Comparison of ENCODE assay signal across 8 cellular contexts in the genomic region with DNA sequence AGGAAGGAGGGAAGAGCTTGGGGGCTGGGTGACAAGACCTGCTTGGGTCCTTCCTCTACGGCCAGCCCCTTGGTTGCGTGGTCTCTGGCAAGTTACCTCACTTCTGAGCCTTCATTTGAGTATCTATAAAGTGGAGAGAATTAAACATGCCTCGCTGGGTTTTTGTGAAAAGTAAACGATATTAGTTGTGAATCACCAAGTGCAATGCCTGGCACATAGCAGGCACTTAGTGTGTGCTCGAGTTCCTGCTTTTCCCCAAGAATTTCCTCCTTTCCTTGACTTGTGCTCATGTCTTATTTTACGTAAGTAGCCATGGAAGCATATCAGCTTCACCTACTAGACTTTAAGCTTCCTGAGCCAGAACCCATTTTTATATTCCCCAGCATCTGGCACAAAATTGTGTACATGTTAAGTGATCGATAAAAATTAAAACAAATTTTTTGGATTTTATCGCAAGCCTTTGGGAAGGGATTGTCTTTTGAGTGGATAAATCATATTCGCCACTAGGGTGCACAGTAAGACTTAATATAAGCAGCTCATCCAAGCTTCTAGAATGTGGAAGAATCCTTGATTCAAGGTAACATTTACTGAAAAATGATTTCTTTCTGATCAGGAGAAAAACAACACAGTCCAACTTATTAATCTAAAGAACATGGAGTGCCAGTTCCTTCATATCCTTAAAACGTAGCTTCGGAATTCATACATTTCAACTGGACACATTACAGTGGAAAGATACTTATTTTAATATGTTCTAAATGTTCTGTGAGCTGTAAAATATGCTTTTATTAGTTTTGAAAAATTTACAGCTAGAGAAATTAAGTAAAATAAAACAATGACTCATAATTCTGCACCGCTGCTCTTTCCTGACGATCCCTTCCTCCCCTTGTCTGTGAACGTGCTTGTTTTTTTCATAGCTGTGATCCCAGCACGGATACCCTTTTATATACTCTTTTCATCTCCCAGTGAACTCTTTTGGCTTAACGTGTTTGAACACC. TPM values are rescaled to one million over a fixed set of nuclear protein-coding genes. Genes with fewer than 3 reads are reported as not detected.
A peak's percentile ranks its signal among the peaks of the same experiment; 100 is the strongest.
DNase-seq lines count a peak whose midpoint lies in the region; ATAC-seq and TF ChIP-seq lines count a peak whose summit lies in the region.

No MANE protein-coding gene starts in this region.

- H3K9me3 ChIP-seq in OCI-LY7 (ENCODE audit: low read length), result no peaks in the 10 kb centered on the region

- H4K20me1 ChIP-seq in OCI-LY7 (ENCODE audit: insufficient read depth, low read length), result 0 out of 2 replicates have a peak, but pooled peaks cover 9% of the 10 kb centered on the region

- H3K79me2 ChIP-seq in OCI-LY7 (ENCODE audit: insufficient read depth, low read depth, low read length), result no peaks in the 10 kb centered on the region

- H2AFZ ChIP-seq in OCI-LY7 (ENCODE audit: low read length), result no peak overlapping the region

- H3K9me2 ChIP-seq in OCI-LY7 (ENCODE audit: insufficient read depth, low read length), result no peaks in the 10 kb centered on the region

- H3K4me3 ChIP-seq in OCI-LY7 (ENCODE audit: low read depth, low read length, poor library complexity, severe bottlenecking) (no peak overlapping the region), epithelial cell of proximal tubule (ENCODE audit: low read depth, low read length) (no peak overlapping the region)

- H3K27ac ChIP-seq in OCI-LY7 (ENCODE audit: low read depth, low read length, poor library complexity, severe bottlenecking), result no peak overlapping the region

- H3K4me1 ChIP-seq in OCI-LY7 (ENCODE audit: insufficient read depth, low read length, poor library complexity, severe bottlenecking), result no peaks in the 10 kb centered on the region

- DNase-seq in NCI-H510A treated with DMSO at 0.1 percent for 48 hours (lab: John Stamatoyannopoulos, UW), result peak; percentile 71
- no peak for DNase-seq in NCI-H510A (lab: John Stamatoyannopoulos, UW)
- peak; percentile 19 for DNase-seq in OCI-LY7 (ENCODE audit: low spot score)
- no peak for DNase-seq in epithelial cell of proximal tubule (ENCODE audit: low read depth)
- peak; percentile 56 for DNase-seq in putamen (ENCODE audit: low spot score)

- no peak for ATAC-seq in HG03520 (IDR thresholded peaks at IDR 0.05; ENCODE audit: unreplicated experiment)
- ATAC-seq in GM18873 (IDR thresholded peaks at IDR 0.05; ENCODE audit: low FRiP score, unreplicated experiment), result no peak
- no peak for ATAC-seq in HG02885 (IDR thresholded peaks at IDR 0.05; ENCODE audit: poor library complexity, unreplicated experiment)

- no peak overlapping the region for H3K4me2 ChIP-seq in OCI-LY7 (ENCODE audit: low read length)

- no peaks in the 10 kb centered on the region for H3K36me3 ChIP-seq in OCI-LY7 (ENCODE audit: insufficient read depth, low read length)

- CTCF ChIA-PET in OCI-LY7 (lab: Charles Lee; ENCODE audit: unreplicated experiment), result interaction anchor here (0.9 to 1.2 kb wide), 2 partner anchors 261 to 277 kb away, joined by 3 read pairs; no protein-coding TSS in a partner anchor

- peak; percentile 73 for TF ChIP-seq CTCF in OCI-LY7 (conservative IDR thresholded peaks at IDR 0.05; ENCODE audit: low read length)
- peak; percentile 62 for TF ChIP-seq CTCF in epithelial cell of proximal tubule (conservative IDR thresholded peaks at IDR 0.05; ENCODE audit: low read depth, low read length)

- intact Hi-C loops in OCI-LY7 (cut with micrococcal nuclease; ENCODE audit: unreplicated experiment), result loop anchor here (2.0 to 5.0 kb wide), 2 partner anchors 260 to 1282 kb away; no protein-coding TSS in a partner anchor

- POLR2A ChIA-PET in OCI-LY7 (lab: Charles Lee), result interaction anchor here (0.8 to 1.6 kb wide), 2 partner anchors 10 to 309 kb away, joined by 4 to 5 read pairs; a partner anchor contains a TSS

- BruUV-seq in OCI-LY7 (replicated peaks; lab: Mats Ljungman, UMichigan), result no TSS peak

RNA-seq across cellular contexts. Expression of a gene that starts 8.8 kb away (rescaled TPM):
- 6.5 and 8.5 TPM in 2 replicates for total RNA-seq in OCI-LY7 (2014; rRNA removed; shearing (Covaris generic))
- total RNA-seq in OCI-LY7 (2022) (8.2 and 8.9 TPM in 2 replicates), epithelial cell of proximal tubule (12.9 and 13.0 TPM in 2 replicates)

Comparison
In these comparisons a context has a peak if more than half of its experiments do, and no peak if none do; other contexts are left out.
1. DNase-seq: peak in NCI-H510A treated with DMSO at 0.1 percent for 48 hours (single experiment), OCI-LY7 (single experiment) and putamen (single experiment); none in NCI-H510A (single experiment) and epithelial cell of proximal tubule (single experiment).